In the genomic region with DNA sequence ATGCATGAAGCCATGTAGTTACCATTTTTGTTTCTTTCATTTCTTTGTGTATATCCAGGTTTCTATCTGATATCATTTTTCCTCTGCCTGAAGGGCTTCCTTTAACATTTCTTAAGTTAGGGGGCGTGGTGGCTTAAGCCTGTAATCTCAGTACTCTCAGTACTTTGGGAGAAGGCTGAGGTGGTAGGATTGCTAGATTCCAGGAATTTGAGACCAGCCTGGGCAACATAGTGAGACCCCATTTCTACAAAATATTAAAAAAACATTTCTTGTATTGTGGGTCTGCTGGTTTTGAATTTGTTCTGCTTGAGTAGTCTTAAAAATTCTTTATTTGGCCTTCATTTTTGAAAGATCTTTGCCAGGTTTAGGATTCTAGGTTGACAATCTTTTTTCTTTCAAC, we compare ENCODE assay signal across 32 cellular contexts. TPM values are rescaled to one million over a fixed set of nuclear protein-coding genes. Genes with fewer than 3 reads are reported as not detected.
"Had no signal": no experiment of that assay in that cellular context is flagged by ENCODE, and none has a peak within 500 bp of the region (broad histone marks: within the 10 kb centered on the region; RNA-seq: fewer than 3 reads in every experiment).

No MANE protein-coding gene starts in this region.

- H3K4me3 Mint-ChIP-seq: activated B cell treated with CpG ODN at 0.5 μM for 24 hours; activated naive CD8-positive, alpha-beta T cell; activated T-cell treated with anti-CD3 and anti-CD28 coated beads, Interleukin-2, amount 50 U/mL, for 4 hours; brain; endodermal cell; naive thymus-derived CD8-positive, alpha-beta T cell; neural crest cell; T-cell; T-helper 2 cell treated with Interferon-gamma antibody and Interleukin-4, amounts not matched to agents 5 μg/mL and 100 μg/mL, for 36 hours had no signal

- H3K9me3 Mint-ChIP-seq: activated B cell treated with CpG ODN at 0.5 μM for 24 hours; activated T-cell treated with anti-CD3 and anti-CD28 coated beads, Interleukin-2, amount 50 U/mL, for 4 hours; neural crest cell; T-helper 2 cell treated with Interferon-gamma antibody and Interleukin-4, amounts not matched to agents 5 μg/mL and 100 μg/mL, for 36 hours had no signal

- ATAC-seq: activated T-cell treated with anti-CD3 and anti-CD28 coated beads, Interleukin-2, amount 50 U/mL, for 4 hours; esophagus mucosa; heart left ventricle; naive thymus-derived CD8-positive, alpha-beta T cell; pancreas; T-cell had no signal

- H3K27me3 Mint-ChIP-seq: activated B cell treated with CpG ODN at 0.5 μM for 24 hours; activated naive CD8-positive, alpha-beta T cell; brain; naive thymus-derived CD8-positive, alpha-beta T cell; T-cell had no signal

- H3K9me3 ChIP-seq: ascending aorta, heart left ventricle, pancreas, right atrium auricular region, tibial nerve had no signal

- H3K27ac ChIP-seq: ascending aorta, cardiac muscle cell, heart left ventricle, pancreas, right atrium auricular region, tibial nerve had no signal

- H3K27me3 ChIP-seq: ascending aorta, cardiac muscle cell, heart left ventricle, pancreas, right atrium auricular region, tibial nerve had no signal

- DNase-seq: activated B cell treated with CpG ODN at 0.5 μM for 24 hours; activated CD4-positive, alpha-beta T cell treated with anti-CD3 and anti-CD28 coated beads, Interleukin-2, amount 50 U/mL, for 4 hours; activated CD8-positive, alpha-beta memory T cell treated with anti-CD3 and anti-CD28 coated beads, Interleukin-2, amount 50 U/mL, for 4 hours; activated effector memory CD4-positive, alpha-beta T cell treated with anti-CD3 and anti-CD28 coated beads, Interleukin-2, amount 50 U/mL, for 16 hours; activated T-cell treated with anti-CD3 and anti-CD28 coated beads, Interleukin-2, amount 50 U/mL, for 4 hours; cortex of kidney; endodermal cell; foreskin fibroblast; heart left ventricle; hypothalamus; midbrain; naive thymus-derived CD8-positive, alpha-beta T cell; nucleus accumbens; pancreas; stimulated activated CD4-positive, alpha-beta T cell treated with anti-CD3 and anti-CD28 coated beads, Interleukin-15, amount 100 ng/mL, for 24 hours; stimulated activated CD4-positive, alpha-beta T cell treated with anti-CD3 and anti-CD28 coated beads, Interleukin-2, amount 100 ng/mL, for 24 hours; stimulated activated naive CD4-positive, alpha-beta T cell treated with Interleukin-2 at 50 U/mL for 16 hours; T-cell had no signal

- H3K27ac Mint-ChIP-seq: endodermal cell had no signal

- H3K4me3 ChIP-seq: ascending aorta, cardiac muscle cell, heart left ventricle, pancreas, right atrium auricular region, tibial nerve had no signal

RNA-seq across cellular contexts. Expression of gene GAL3ST3, which starts 15.6 kb away (rescaled TPM):
- total RNA-seq: activated B cell treated with CpG ODN at 0.5 μM for 24 hours; activated T-cell treated with anti-CD3 and anti-CD28 coated beads, Interleukin-2, amount 50 U/mL, for 4 hours; ascending aorta; esophagus mucosa; lower leg skin; naive thymus-derived CD8-positive, alpha-beta T cell; tibial nerve had no signal
- polyA plus RNA-seq: urinary bladder had no signal

RNA-seq across cellular contexts. Expression of gene CATSPER1, which starts 38.3 kb away (rescaled TPM):
- total RNA-seq: activated B cell treated with CpG ODN at 0.5 μM for 24 hours; activated CD8-positive, alpha-beta memory T cell treated with anti-CD3 and anti-CD28 coated beads for 36 hours; activated T-cell treated with anti-CD3 and anti-CD28 coated beads, Interleukin-2, amount 50 U/mL, for 4 hours; ascending aorta; cardiac muscle cell; chondrocyte; endodermal cell; esophagus mucosa; lower leg skin; naive thymus-derived CD8-positive, alpha-beta T cell; neural crest cell; right atrium auricular region; T-cell; temporal lobe; urinary bladder had no signal
- polyA plus RNA-seq: cardiac muscle cell had no signal

RNA-seq across cellular contexts. Expression of gene CST6, which starts 52.8 kb away (rescaled TPM):
- total RNA-seq: activated B cell treated with CpG ODN at 0.5 μM for 24 hours; activated CD8-positive, alpha-beta memory T cell treated with anti-CD3 and anti-CD28 coated beads for 36 hours; cardiac muscle cell; chondrocyte; naive thymus-derived CD8-positive, alpha-beta T cell; neural crest cell; T-cell; temporal lobe had no signal
- polyA plus RNA-seq: cardiac muscle cell; naive thymus-derived CD8-positive, alpha-beta T cell had no signal
